3 cellular contexts compared by ENCODE assay signal in the genomic region with DNA sequence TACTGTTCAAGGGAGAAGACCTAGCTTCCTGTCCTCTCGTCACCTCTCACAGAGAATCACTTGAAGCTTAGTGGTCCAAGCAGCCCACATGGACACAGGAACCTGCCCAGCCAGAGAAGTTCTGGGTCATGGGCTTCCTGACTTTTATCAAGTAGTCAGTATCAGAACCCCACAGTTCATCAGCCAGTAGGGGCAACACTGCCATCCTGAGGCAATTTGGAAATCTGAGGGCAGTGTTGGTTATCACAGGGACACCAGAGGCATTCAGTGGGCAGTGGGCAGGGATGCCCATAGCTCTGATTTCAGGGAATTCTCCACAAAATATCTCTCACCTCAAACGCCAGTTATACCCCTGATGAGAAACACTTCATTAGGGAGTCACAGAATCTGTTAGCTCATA.
TF ChIP-seq lines count a peak whose summit lies in the region.

No MANE protein-coding gene starts in this region.

TF ChIP-seq in liver, 16 proteins besides CTCF, POLR2A, EP300 and RAD21:
- TF ChIP-seq HNF4A (conservative IDR thresholded peaks at IDR 0.05) (no peak), ATF3 (IDR thresholded peaks at IDR 0.05) (no peak), REST (IDR thresholded peaks at IDR 0.05) (no peak), EGR1 (IDR thresholded peaks at IDR 0.05; ENCODE audit: low read depth in 2 of 2) (no peak), YY1 (IDR thresholded peaks at IDR 0.05) (no peak), JUND (IDR thresholded peaks at IDR 0.05) (no peak), HNF4G (IDR thresholded peaks at IDR 0.05) (no peak), ZBTB33 (IDR thresholded peaks at IDR 0.05) (no peak), SP1 (IDR thresholded peaks at IDR 0.05) (no peak), GABPA (IDR thresholded peaks at IDR 0.05 in 1 of 2, conservative IDR thresholded peaks at IDR 0.05 in 1 of 2) (no peak), MAX (IDR thresholded peaks at IDR 0.05) (no peak), RXRA (IDR thresholded peaks at IDR 0.05) (no peak), NR2F2 (IDR thresholded peaks at IDR 0.05) (no peak), FOXA1 (IDR thresholded peaks at IDR 0.05) (no peak), TAF1 (conservative IDR thresholded peaks at IDR 0.05) (no peak), FOXA2 (IDR thresholded peaks at IDR 0.05) (no peak)

TF ChIP-seq in HepG2, 621 proteins besides CTCF, POLR2A, EP300 and RAD21 (continues in another document):
- TF ChIP-seq, protein P1, sequence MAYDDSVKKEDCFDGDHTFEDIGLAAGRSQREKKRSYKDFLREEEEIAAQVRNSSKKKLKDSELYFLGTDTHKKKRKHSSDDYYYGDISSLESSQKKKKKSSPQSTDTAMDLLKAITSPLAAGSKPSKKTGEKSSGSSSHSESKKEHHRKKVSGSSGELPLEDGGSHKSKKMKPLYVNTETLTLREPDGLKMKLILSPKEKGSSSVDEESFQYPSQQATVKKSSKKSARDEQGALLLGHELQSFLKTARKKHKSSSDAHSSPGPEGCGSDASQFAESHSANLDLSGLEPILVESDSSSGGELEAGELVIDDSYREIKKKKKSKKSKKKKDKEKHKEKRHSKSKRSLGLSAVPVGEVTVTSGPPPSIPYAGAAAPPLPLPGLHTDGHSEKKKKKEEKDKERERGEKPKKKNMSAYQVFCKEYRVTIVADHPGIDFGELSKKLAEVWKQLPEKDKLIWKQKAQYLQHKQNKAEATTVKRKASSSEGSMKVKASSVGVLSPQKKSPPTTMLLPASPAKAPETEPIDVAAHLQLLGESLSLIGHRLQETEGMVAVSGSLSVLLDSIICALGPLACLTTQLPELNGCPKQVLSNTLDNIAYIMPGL (CRISPR knock-in tag; IDR thresholded peaks at IDR 0.05; ENCODE audit: borderline replicate concordance in 1 of 2, low read depth in 1 of 2), result no peak
- TF ChIP-seq SIN3B (IDR thresholded peaks at IDR 0.05; ENCODE audit: low read length) (no peak), ARHGAP35 (CRISPR knock-in tag; IDR thresholded peaks at IDR 0.05; ENCODE audit: borderline replicate concordance) (no peak), EEA1 (CRISPR knock-in tag; IDR thresholded peaks at IDR 0.05; ENCODE audit: borderline replicate concordance) (no peak), ZNF17 (CRISPR knock-in tag; IDR thresholded peaks at IDR 0.05) (no peak), ZNF720 (CRISPR knock-in tag; IDR thresholded peaks at IDR 0.05) (no peak), ZFP90 (CRISPR knock-in tag; IDR thresholded peaks at IDR 0.05; ENCODE audit: borderline replicate concordance) (no peak), ONECUT2 (CRISPR knock-in tag; IDR thresholded peaks at IDR 0.05) (no peak), CREM (IDR thresholded peaks at IDR 0.05) (no peak), CREM (CRISPR knock-in tag; IDR thresholded peaks at IDR 0.05) (no peak), AKAP8 (CRISPR knock-in tag; IDR thresholded peaks at IDR 0.05) (no peak), GABPA (IDR thresholded peaks at IDR 0.05; ENCODE audit: low read depth, low read length) (no peak), GABPA (CRISPR knock-in tag; IDR thresholded peaks at IDR 0.05; ENCODE audit: low read depth) (no peak), ZNF737 (CRISPR knock-in tag; IDR thresholded peaks at IDR 0.05; ENCODE audit: borderline replicate concordance) (no peak), CSRNP1 (CRISPR knock-in tag; IDR thresholded peaks at IDR 0.05) (no peak), FOXA3 (CRISPR knock-in tag; IDR thresholded peaks at IDR 0.05) (no peak)
- TF ChIP-seq, protein P2, sequence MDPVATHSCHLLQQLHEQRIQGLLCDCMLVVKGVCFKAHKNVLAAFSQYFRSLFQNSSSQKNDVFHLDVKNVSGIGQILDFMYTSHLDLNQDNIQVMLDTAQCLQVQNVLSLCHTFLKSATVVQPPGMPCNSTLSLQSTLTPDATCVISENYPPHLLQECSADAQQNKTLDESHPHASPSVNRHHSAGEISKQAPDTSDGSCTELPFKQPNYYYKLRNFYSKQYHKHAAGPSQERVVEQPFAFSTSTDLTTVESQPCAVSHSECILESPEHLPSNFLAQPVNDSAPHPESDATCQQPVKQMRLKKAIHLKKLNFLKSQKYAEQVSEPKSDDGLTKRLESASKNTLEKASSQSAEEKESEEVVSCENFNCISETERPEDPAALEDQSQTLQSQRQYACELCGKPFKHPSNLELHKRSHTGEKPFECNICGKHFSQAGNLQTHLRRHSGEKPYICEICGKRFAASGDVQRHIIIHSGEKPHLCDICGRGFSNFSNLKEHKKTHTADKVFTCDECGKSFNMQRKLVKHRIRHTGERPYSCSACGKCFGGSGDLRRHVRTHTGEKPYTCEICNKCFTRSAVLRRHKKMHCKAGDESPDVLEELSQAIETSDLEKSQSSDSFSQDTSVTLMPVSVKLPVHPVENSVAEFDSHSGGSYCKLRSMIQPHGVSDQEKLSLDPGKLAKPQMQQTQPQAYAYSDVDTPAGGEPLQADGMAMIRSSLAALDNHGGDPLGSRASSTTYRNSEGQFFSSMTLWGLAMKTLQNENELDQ (CRISPR knock-in tag; IDR thresholded peaks at IDR 0.05; ENCODE audit: borderline replicate concordance), result no peak

TF ChIP-seq in H1, 55 proteins besides CTCF, POLR2A, EP300 and RAD21:
- TF ChIP-seq JUN (IDR thresholded peaks at IDR 0.05; ENCODE audit: low read depth, low read length), result no peak
- TF ChIP-seq TAF7 (optimal IDR thresholded peaks at IDR 0.05; ENCODE audit: borderline replicate concordance, low read depth, low read length), result no peak
- TF ChIP-seq SIX5 (IDR thresholded peaks at IDR 0.05; ENCODE audit: low read depth, low read length), result no peak
- no peak for TF ChIP-seq EZH2 (IDR thresholded peaks at IDR 0.05; ENCODE audit: low read depth, low read length, severe bottlenecking)
- TF ChIP-seq, protein P3, sequence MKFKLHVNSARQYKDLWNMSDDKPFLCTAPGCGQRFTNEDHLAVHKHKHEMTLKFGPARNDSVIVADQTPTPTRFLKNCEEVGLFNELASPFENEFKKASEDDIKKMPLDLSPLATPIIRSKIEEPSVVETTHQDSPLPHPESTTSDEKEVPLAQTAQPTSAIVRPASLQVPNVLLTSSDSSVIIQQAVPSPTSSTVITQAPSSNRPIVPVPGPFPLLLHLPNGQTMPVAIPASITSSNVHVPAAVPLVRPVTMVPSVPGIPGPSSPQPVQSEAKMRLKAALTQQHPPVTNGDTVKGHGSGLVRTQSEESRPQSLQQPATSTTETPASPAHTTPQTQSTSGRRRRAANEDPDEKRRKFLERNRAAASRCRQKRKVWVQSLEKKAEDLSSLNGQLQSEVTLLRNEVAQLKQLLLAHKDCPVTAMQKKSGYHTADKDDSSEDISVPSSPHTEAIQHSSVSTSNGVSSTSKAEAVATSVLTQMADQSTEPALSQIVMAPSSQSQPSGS (IDR thresholded peaks at IDR 0.05; ENCODE audit: low read length), result no peak
- no peak for TF ChIP-seq MAX (IDR thresholded peaks at IDR 0.05)
- TF ChIP-seq YY1 (IDR thresholded peaks at IDR 0.05; ENCODE audit: low read depth, low read length), result no peak
- no peak for TF ChIP-seq SP4 (IDR thresholded peaks at IDR 0.05; ENCODE audit: low read length)
- no peak for TF ChIP-seq CTBP2 (IDR thresholded peaks at IDR 0.05; ENCODE audit: borderline replicate concordance, insufficient read depth, insufficient read length, low read length)
- TF ChIP-seq FOSL1 (IDR thresholded peaks at IDR 0.05; ENCODE audit: insufficient read depth, low read depth, low read length), result no peak
- no peak for TF ChIP-seq SUZ12 (IDR thresholded peaks at IDR 0.05; ENCODE audit: low read length)
